ENCODE assay signal across 21 cellular contexts in the genomic region with DNA sequence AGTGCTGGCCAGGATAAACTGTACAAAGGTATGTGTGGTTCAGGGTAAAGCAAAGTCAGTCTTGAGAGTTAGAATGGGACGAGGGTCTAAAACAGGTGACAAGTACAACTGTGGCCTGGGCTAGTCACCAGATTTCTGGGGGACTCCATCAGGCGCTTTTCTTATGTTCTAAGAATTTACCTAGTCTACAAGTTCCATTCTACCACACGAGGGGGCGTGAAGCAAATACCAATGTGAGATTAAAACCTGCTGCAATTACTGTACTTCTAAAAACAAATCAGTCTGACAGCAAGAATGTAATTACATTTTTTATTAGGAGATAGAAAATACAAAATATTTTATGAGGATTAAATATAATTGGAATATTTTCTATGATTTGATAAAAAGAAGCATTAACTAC.
"Had no signal": no experiment of that assay in that cellular context is flagged by ENCODE, and none has a peak within 500 bp of the region (broad histone marks: within the 10 kb centered on the region; RNA-seq: fewer than 3 reads in every experiment).

No MANE protein-coding gene starts in this region.

- H3K27ac ChIP-seq: coronary artery, esophagus squamous epithelium, gastrocnemius medialis, lower lobe of right lung, prostate gland, skin epidermis, spleen, thoracic aorta, tibial nerve, upper lobe of left lung had no signal

- H3K4me1 ChIP-seq: gastrocnemius medialis, lower lobe of right lung, prostate gland had no signal

- H3K36me3 ChIP-seq: esophagus squamous epithelium, gastrocnemius medialis, lower lobe of right lung, prostate gland, thoracic aorta, tibial nerve, upper lobe of left lung had no signal

- H3K27me3 ChIP-seq: esophagus squamous epithelium, gastrocnemius medialis, spleen, tibial nerve, upper lobe of left lung had no signal

- H3K9me3 ChIP-seq: esophagus squamous epithelium, gastrocnemius medialis, lower lobe of right lung, prostate gland, spleen, thoracic aorta, tibial nerve, upper lobe of left lung had no signal

- DNase-seq: dermis blood vessel endothelial cell; effector memory CD4-positive, alpha-beta T cell; erythroblast; esophagus squamous epithelium; gastrocnemius medialis; head of caudate nucleus; left ventricle myocardium superior; lower lobe of right lung; naive thymus-derived CD8-positive, alpha-beta T cell; nephron progenitor cell; nucleus accumbens; right cardiac atrium; spleen; stimulated activated CD4-positive, alpha-beta T cell treated with anti-CD3 and anti-CD28 coated beads, Interleukin-4, amount 100 ng/mL, for 4 hours; upper lobe of left lung had no signal

- H3K4me3 ChIP-seq: coronary artery, esophagus squamous epithelium, gastrocnemius medialis, lower lobe of right lung, prostate gland, skin epidermis, spleen, thoracic aorta, tibial nerve, upper lobe of left lung had no signal

- ATAC-seq: gastrocnemius medialis; left ventricle myocardium superior; lower lobe of right lung; naive thymus-derived CD8-positive, alpha-beta T cell; right cardiac atrium; stimulated activated memory B cell treated with anti-CD40 and anti-IgM and Interleukin-4, amounts not matched to agents 10 μg/mL and 1 μg/mL and 100 μg/mL, for 72 hours had no signal
